In genomic region chr10:80660266-80660665, GRCh38 we compare ENCODE assay signal across 34 cellular contexts.
"Had no signal": no experiment of that assay in that cellular context is flagged by ENCODE, and none has a peak within 500 bp of the region (broad histone marks: within the 10 kb centered on the region; RNA-seq: fewer than 3 reads in every experiment).

No MANE protein-coding gene starts in this region.

- H3K27ac Mint-ChIP-seq: activated CD4-positive, alpha-beta T cell treated with anti-CD3 and anti-CD28 coated beads for 36 hours; activated CD4-positive, alpha-beta T cell treated with anti-CD3 and anti-CD28 coated beads, Interleukin-2, amount 10 ng/mL, durations not matched to agents 7 days and 5 days; activated CD8-positive, alpha-beta T cell treated with anti-CD3 and anti-CD28 coated beads, Interleukin-2, amount 10 ng/mL, durations not matched to agents 7 days and 5 days; activated naive CD4-positive, alpha-beta T cell treated with anti-CD3 and anti-CD28 coated beads, Interleukin-2, amount 50 U/mL, for 24 hours; activated naive CD8-positive, alpha-beta T cell treated with anti-CD3 and anti-CD28 coated beads, Interleukin-2, amount 10 ng/mL, durations not matched to agents 7 days and 5 days; activated T-cell treated with anti-CD3 and anti-CD28 coated beads, Interleukin-2, amount 50 U/mL, for 24 hours; activated T-helper 2 cell treated with anti-CD3 and anti-CD28 coated beads, Interferon-gamma antibody, Interleukin-2, Interleukin-4, amounts not matched to agents 10 μg/mL and 5 μg/mL and 100 μg/mL, durations not matched to agents 14 hours and 24 hours and 36 hours; T-helper 1 cell treated with Interleukin-12 subunit alpha and Interleukin-12 subunit beta and Interleukin-4 antibody, amounts not matched to agents 30 μg/mL and 1 μg/mL, for 36 hours; T-helper 2 cell treated with Interferon-gamma antibody and Interleukin-4, amounts not matched to agents 5 μg/mL and 100 μg/mL, for 36 hours; WTC11 had no signal

- H3K27ac ChIP-seq: ascending aorta, Peyer's patch, SJSA1 had no signal

- DNase-seq: activated CD4-positive, alpha-beta T cell treated with anti-CD3 and anti-CD28 coated beads for 36 hours; activated CD4-positive, alpha-beta T cell treated with anti-CD3 and anti-CD28 coated beads, Interleukin-2, amount 10 ng/mL, durations not matched to agents 7 days and 5 days; activated CD4-positive, alpha-beta T cell treated with anti-CD3 and anti-CD28 coated beads, Interleukin-2, amount 50 U/mL, for 48 hours; activated CD8-positive, alpha-beta T cell treated with anti-CD3 and anti-CD28 coated beads, Interleukin-2, amount 10 ng/mL, durations not matched to agents 7 days and 5 days; activated gamma-delta T cell; activated naive CD4-positive, alpha-beta T cell treated with Interleukin-2 at 50 U/mL for 16 hours; activated naive CD8-positive, alpha-beta T cell treated with anti-CD3 and anti-CD28 coated beads, Interleukin-2, amount 10 ng/mL, durations not matched to agents 7 days and 5 days; activated T-cell treated with anti-CD3 and anti-CD28 coated beads, Interleukin-2, amount 50 U/mL, for 24 hours; MM.1S; NCI-H1092; NCI-H1436 treated with DMSO at 0.1 percent for 48 hours; NCI-H1694 treated with DMSO at 0.1 percent for 48 hours; NCI-H2029; NCI-H2171; NCI-H510A; NCI-H526; NCI-H748 treated with DMSO at 0.1 percent for 48 hours; NK-92 treated with Interleukin-12 subunit alpha and Interleukin-12 subunit beta, amount 100 ng/mL, for 24 hours; PC-3; Peyer's patch; RPMI8226; SHP77 treated with DMSO at 0.1 percent for 48 hours; SK-N-SH had no signal

- H3K4me3 Mint-ChIP-seq: activated CD4-positive, alpha-beta T cell treated with anti-CD3 and anti-CD28 coated beads for 36 hours; activated CD4-positive, alpha-beta T cell treated with anti-CD3 and anti-CD28 coated beads, Interleukin-2, amount 10 ng/mL, durations not matched to agents 7 days and 5 days; activated CD8-positive, alpha-beta T cell treated with anti-CD3 and anti-CD28 coated beads, Interleukin-2, amount 10 ng/mL, durations not matched to agents 7 days and 5 days; activated naive CD4-positive, alpha-beta T cell treated with anti-CD3 and anti-CD28 coated beads, Interleukin-2, amount 50 U/mL, for 24 hours; activated naive CD8-positive, alpha-beta T cell treated with anti-CD3 and anti-CD28 coated beads, Interleukin-2, amount 10 ng/mL, durations not matched to agents 7 days and 5 days; activated T-cell treated with anti-CD3 and anti-CD28 coated beads, Interleukin-2, amount 50 U/mL, for 24 hours; central memory CD8-positive, alpha-beta T cell; T-helper 1 cell treated with Interleukin-12 subunit alpha and Interleukin-12 subunit beta and Interleukin-4 antibody, amounts not matched to agents 30 μg/mL and 1 μg/mL, for 36 hours; T-helper 2 cell treated with Interferon-gamma antibody and Interleukin-4, amounts not matched to agents 5 μg/mL and 100 μg/mL, for 36 hours; WTC11 had no signal

- H3K36me3 Mint-ChIP-seq: activated naive CD4-positive, alpha-beta T cell treated with anti-CD3 and anti-CD28 coated beads, Interleukin-2, amount 50 U/mL, for 24 hours; activated naive CD8-positive, alpha-beta T cell treated with anti-CD3 and anti-CD28 coated beads, Interleukin-2, amount 10 ng/mL, durations not matched to agents 7 days and 5 days; WTC11 had no signal

- ATAC-seq: activated CD4-positive, alpha-beta T cell treated with anti-CD3 and anti-CD28 coated beads for 36 hours; activated CD4-positive, CD25-positive, alpha-beta regulatory T cell treated with anti-CD3 and anti-CD28 coated beads, Interleukin-2, amount 50 U/mL, for 24 hours; activated CD8-positive, alpha-beta T cell treated with anti-CD3 and anti-CD28 coated beads, Interleukin-2, amount 10 ng/mL, durations not matched to agents 7 days and 5 days; PC-3; WTC11 had no signal

- H3K4me3 ChIP-seq: ascending aorta, cardiac muscle cell, Peyer's patch, SJSA1 had no signal

- FAIRE-seq: TTC549 had no signal

- H3K9me3 ChIP-seq: SJSA1, SK-N-SH had no signal

- H3K4me1 ChIP-seq: ascending aorta, Peyer's patch had no signal

- H3K9me3 Mint-ChIP-seq: activated CD4-positive, alpha-beta T cell treated with anti-CD3 and anti-CD28 coated beads, Interleukin-2, amount 10 ng/mL, durations not matched to agents 7 days and 5 days; activated naive CD4-positive, alpha-beta T cell treated with anti-CD3 and anti-CD28 coated beads, Interleukin-2, amount 50 U/mL, for 24 hours; activated naive CD8-positive, alpha-beta T cell treated with anti-CD3 and anti-CD28 coated beads, Interleukin-2, amount 10 ng/mL, durations not matched to agents 7 days and 5 days; activated T-cell treated with anti-CD3 and anti-CD28 coated beads, Interleukin-2, amount 50 U/mL, for 24 hours; activated T-helper 2 cell treated with anti-CD3 and anti-CD28 coated beads, Interferon-gamma antibody, Interleukin-2, Interleukin-4, amounts not matched to agents 10 μg/mL and 5 μg/mL and 100 μg/mL, durations not matched to agents 14 hours and 24 hours and 36 hours; central memory CD8-positive, alpha-beta T cell; T-helper 1 cell treated with Interleukin-12 subunit alpha and Interleukin-12 subunit beta and Interleukin-4 antibody, amounts not matched to agents 30 μg/mL and 1 μg/mL, for 36 hours; T-helper 2 cell treated with Interferon-gamma antibody and Interleukin-4, amounts not matched to agents 5 μg/mL and 100 μg/mL, for 36 hours; WTC11 had no signal

- H3K27me3 ChIP-seq: ascending aorta, cardiac muscle cell, Peyer's patch, SJSA1 had no signal

- H3K36me3 ChIP-seq: ascending aorta, cardiac muscle cell, Peyer's patch, SJSA1 had no signal
